Comparison of ENCODE assay signal across 8 cellular contexts in the genomic region with DNA sequence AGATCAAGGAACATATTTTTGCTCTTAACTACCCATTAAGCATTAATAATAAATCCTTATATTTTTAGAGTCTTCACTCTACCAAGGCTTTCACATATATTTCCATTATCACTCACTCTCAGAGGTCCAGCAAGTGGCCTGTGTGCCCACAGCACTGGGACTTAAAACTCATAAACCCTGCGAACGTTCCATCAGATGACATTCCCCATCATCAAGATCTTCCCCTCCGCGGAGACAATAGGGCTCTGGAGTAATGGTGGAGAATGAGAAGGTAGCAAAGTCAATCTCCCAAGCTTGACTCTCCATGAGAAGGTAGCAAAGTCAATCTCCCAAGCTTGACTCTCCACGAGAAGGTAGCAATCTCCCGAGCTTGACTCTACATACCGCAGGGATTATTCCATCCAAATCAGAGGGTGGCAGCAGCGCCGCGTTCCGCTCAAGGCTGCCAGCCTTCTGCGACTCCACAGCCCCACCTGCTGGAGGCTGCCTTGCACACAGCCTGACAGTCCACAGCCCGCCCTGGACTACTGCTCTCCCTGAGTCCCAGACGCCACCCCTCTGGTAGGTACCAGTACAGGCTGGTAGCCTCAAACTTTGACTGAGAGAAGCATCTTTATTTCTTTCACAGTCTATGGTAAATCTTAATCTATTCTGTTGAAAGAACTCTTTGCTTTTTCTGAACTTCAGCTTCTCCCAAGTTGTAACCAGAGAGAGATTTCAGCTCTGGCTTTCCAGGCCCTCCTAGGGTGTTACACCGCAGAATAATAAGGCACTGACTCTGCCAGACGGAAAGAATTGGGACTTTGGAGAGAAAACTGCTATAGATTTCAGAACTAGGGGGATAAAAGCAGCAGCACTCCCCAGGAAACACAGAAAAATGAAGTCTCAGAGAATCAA. TPM values are rescaled to one million over a fixed set of nuclear protein-coding genes. Genes with fewer than 3 reads are reported as not detected.
DNase-seq lines count a peak whose midpoint lies in the region; ATAC-seq and TF ChIP-seq lines count a peak whose summit lies in the region.

No MANE protein-coding gene starts in this region.

- H3K4me3 ChIP-seq in Peyer's patch (no peak overlapping the region), fibroblast of lung (replicated peaks in 1 of 4; ENCODE audit: control extremely low read depth in 1 of 4, insufficient read depth in 1 of 4, low read depth in 3 of 4, low read length in 4 of 4) (no peak overlapping the region)

- no peak overlapping the region for H3K27ac Mint-ChIP-seq in neural crest cell (ENCODE audit: unreplicated experiment)

- peak; percentile 94 for ATAC-seq in GM21619 (IDR thresholded peaks at IDR 0.05; ENCODE audit: unreplicated experiment)
- peak; percentile 99 for ATAC-seq in stimulated activated naive CD8-positive, alpha-beta T cell treated with anti-CD3 and anti-CD28 coated beads, Interleukin-15, Interleukin-2, amounts not matched to agents 100 U/mL and 50 U/mL, for 24 hours

- no peaks in the 10 kb centered on the region for H3K27me3 ChIP-seq in Peyer's patch
- peaks cover 9% of the 10 kb centered on the region for H3K27me3 ChIP-seq in fibroblast of lung (ENCODE audit: control insufficient read depth, insufficient read depth, low read length)

- H3K36me3 ChIP-seq in Peyer's patch, result no peaks in the 10 kb centered on the region
- no peaks in the 10 kb centered on the region for H3K36me3 ChIP-seq in fibroblast of lung (ENCODE audit: control insufficient read depth, insufficient read depth, low read length)

- no peaks in the 10 kb centered on the region for H3K36me3 Mint-ChIP-seq in neural crest cell (ENCODE audit: low read depth)

- peaks cover 71% of the 10 kb centered on the region for H3K27me3 Mint-ChIP-seq in neural crest cell (ENCODE audit: low read depth)

- no peaks in the 10 kb centered on the region for H4K20me1 ChIP-seq in fibroblast of lung (ENCODE audit: control insufficient read depth, extremely low read depth, insufficient read depth, low read length)

- peak; percentile 24 for DNase-seq in DMS79 (lab: John Stamatoyannopoulos, UW)
- DNase-seq in KG1 (lab: John Stamatoyannopoulos, UW), result peak; percentile 33
- DNase-seq in Peyer's patch, result peak; percentile 78 to 94 (median 92)
- DNase-seq in activated T-cell treated with anti-CD3 and anti-CD28 coated beads, Interleukin-2, amount 50 U/mL, for 48 hours, result peak; percentile 91 to 93
- DNase-seq in fibroblast of lung (ENCODE audit: low read depth in 2 of 2), result peak; percentile 66 to 79
- DNase-seq in neural crest cell (ENCODE audit: low read depth, low spot score), result peak; percentile 96
- peak; percentile 91 for DNase-seq in stimulated activated naive CD8-positive, alpha-beta T cell treated with anti-CD3 and anti-CD28 coated beads, Interleukin-15, Interleukin-2, amounts not matched to agents 100 U/mL and 50 U/mL, for 24 hours

- H3K9ac ChIP-seq in fibroblast of lung (ENCODE audit: insufficient read depth, low read length), result no peak overlapping the region

- H3K27ac ChIP-seq in Peyer's patch (no peak overlapping the region), fibroblast of lung (ENCODE audit: insufficient read depth, low read length) (no peak overlapping the region)

- no peaks in the 10 kb centered on the region for H3K79me2 ChIP-seq in fibroblast of lung (ENCODE audit: control insufficient read depth, insufficient read depth, low read length)

- TF ChIP-seq POLR2A in Peyer's patch (IDR thresholded peaks at IDR 0.05), result no peak

- H3K9me3 ChIP-seq in Peyer's patch (no peaks in the 10 kb centered on the region), fibroblast of lung (ENCODE audit: control insufficient read depth, insufficient read depth, low read depth, low read length) (no peaks in the 10 kb centered on the region)

- H2AFZ ChIP-seq in fibroblast of lung (ENCODE audit: low read length), result no peak overlapping the region

- no peaks in the 10 kb centered on the region for H3K4me1 ChIP-seq in Peyer's patch
- no peaks in the 10 kb centered on the region for H3K4me1 ChIP-seq in fibroblast of lung (ENCODE audit: control insufficient read depth, extremely low read depth, insufficient read depth, low read length)

- TF ChIP-seq CTCF in Peyer's patch (IDR thresholded peaks at IDR 0.05) (peak; percentile 80 to 95 (median 94)), fibroblast of lung (conservative IDR thresholded peaks at IDR 0.05 in 1 of 2, IDR thresholded peaks at IDR 0.05 in 1 of 2; ENCODE audit: low read depth in 1 of 2, low read length in 2 of 2) (peak; percentile 91 to 99), neural crest cell (conservative IDR thresholded peaks at IDR 0.05) (peak; percentile 96)

- no peaks in the 10 kb centered on the region for H3K4me1 Mint-ChIP-seq in neural crest cell

- H3K9me3 Mint-ChIP-seq in neural crest cell, result no peaks in the 10 kb centered on the region

- no peak overlapping the region for H3K4me2 ChIP-seq in fibroblast of lung (ENCODE audit: extremely low read depth, insufficient read depth, low read length)

- no peak overlapping the region for H3K4me3 Mint-ChIP-seq in neural crest cell

RNA-seq across cellular contexts. Expression of a gene that starts 26.4 kb away (rescaled TPM):
- 10 to 100 TPM; 28.4 to 81.7 (median 59.1) TPM for total RNA-seq in Peyer's patch
- total RNA-seq in fibroblast of lung, result 11.0 and 18.5 TPM in 2 replicates
- 23.4 and 26.8 TPM in 2 replicates for polyA plus RNA-seq in fibroblast of lung
- polyA plus RNA-seq in fibroblast of lung (2012), result 16.3 and 21.7 TPM in 2 replicates
- polyA minus RNA-seq in fibroblast of lung (ENCODE audit: low replicate concordance), result 11.3 and 11.4 TPM in 2 replicates
- 39.0 and 43.6 TPM in 2 replicates for total RNA-seq in neural crest cell

Comparison
In these comparisons a context has a peak if more than half of its experiments do, and no peak if none do; other contexts are left out.
1. DNase-seq: peak in every context shown above with its lines; median percentile 96 in neural crest cell; 92 in Peyer's patch; 92 in activated T-cell treated with anti-CD3 and anti-CD28 coated beads, Interleukin-2, amount 50 U/mL, for 48 hours; 91 in stimulated activated naive CD8-positive, alpha-beta T cell treated with anti-CD3 and anti-CD28 coated beads, Interleukin-15, Interleukin-2, amounts not matched to agents 100 U/mL and 50 U/mL, for 24 hours; 72 in fibroblast of lung; 33 in KG1; 24 in DMS79.